Comparison of ENCODE assay signal across 9 cellular contexts in the genomic region with DNA sequence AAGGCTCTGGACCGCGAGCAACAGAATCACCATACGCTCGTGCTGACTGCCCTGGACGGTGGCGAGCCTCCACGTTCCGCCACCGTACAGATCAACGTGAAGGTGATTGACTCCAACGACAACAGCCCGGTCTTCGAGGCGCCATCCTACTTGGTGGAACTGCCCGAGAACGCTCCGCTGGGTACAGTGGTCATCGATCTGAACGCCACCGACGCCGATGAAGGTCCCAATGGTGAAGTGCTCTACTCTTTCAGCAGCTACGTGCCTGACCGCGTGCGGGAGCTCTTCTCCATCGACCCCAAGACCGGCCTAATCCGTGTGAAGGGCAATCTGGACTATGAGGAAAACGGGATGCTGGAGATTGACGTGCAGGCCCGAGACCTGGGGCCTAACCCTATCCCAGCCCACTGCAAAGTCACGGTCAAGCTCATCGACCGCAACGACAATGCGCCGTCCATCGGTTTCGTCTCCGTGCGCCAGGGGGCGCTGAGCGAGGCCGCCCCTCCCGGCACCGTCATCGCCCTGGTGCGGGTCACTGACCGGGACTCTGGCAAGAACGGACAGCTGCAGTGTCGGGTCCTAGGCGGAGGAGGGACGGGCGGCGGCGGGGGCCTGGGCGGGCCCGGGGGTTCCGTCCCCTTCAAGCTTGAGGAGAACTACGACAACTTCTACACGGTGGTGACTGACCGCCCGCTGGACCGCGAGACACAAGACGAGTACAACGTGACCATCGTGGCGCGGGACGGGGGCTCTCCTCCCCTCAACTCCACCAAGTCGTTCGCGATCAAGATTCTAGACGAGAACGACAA. TPM values are rescaled to one million over a fixed set of nuclear protein-coding genes. Genes with fewer than 3 reads are reported as not detected.
DNase-seq lines count a peak whose midpoint lies in the region; ATAC-seq and TF ChIP-seq lines count a peak whose summit lies in the region.
"Had no signal": no experiment of that assay in that cellular context is flagged by ENCODE, and none has a peak within 500 bp of the region (broad histone marks: within the 10 kb centered on the region; RNA-seq: fewer than 3 reads in every experiment).

No MANE protein-coding gene starts in this region.

- peaks cover 11% of the 10 kb centered on the region for H3K9me3 Mint-ChIP-seq in T-helper 1 cell treated with Interleukin-12 subunit alpha and Interleukin-12 subunit beta and Interleukin-4 antibody, amounts not matched to agents 30 μg/mL and 1 μg/mL, for 36 hours

- H3K36me3 ChIP-seq in thoracic aorta, result no peaks in the 10 kb centered on the region

- no peak for ATAC-seq in thoracic aorta (ENCODE audit: insufficient number of reproducible peaks, low FRiP score, low read depth)
- ATAC-seq in HG03565 (IDR thresholded peaks at IDR 0.05; ENCODE audit: unreplicated experiment), result no peak

- H3K4me3 ChIP-seq in thoracic aorta, result peak overlapping the region; percentile 73

- H3K4me1 ChIP-seq in thoracic aorta (ENCODE audit: control insufficient read depth in 1 of 2, low read depth in 2 of 2), result peaks cover 14 to 29% of the 10 kb centered on the region in 2 donors

- TF ChIP-seq CTCF in thoracic aorta (IDR thresholded peaks at IDR 0.05), result no peak

- TF ChIP-seq POLR2A in erythroblast (IDR thresholded peaks at IDR 0.05; ENCODE audit: low read length), result no peak

- H3K27me3 Mint-ChIP-seq in T-helper 1 cell treated with Interleukin-12 subunit alpha and Interleukin-12 subunit beta and Interleukin-4 antibody, amounts not matched to agents 30 μg/mL and 1 μg/mL, for 36 hours (ENCODE audit: low read depth), result peaks cover 62% of the 10 kb centered on the region

- H3K9me3 ChIP-seq in thoracic aorta, result no peaks in the 10 kb centered on the region

- H3K27me3 ChIP-seq in thoracic aorta (replicated peaks; ENCODE audit: insufficient read depth), result peaks cover 6% of the 10 kb centered on the region

- peaks cover 22% of the 10 kb centered on the region for H3K4me1 Mint-ChIP-seq in T-helper 1 cell treated with Interleukin-12 subunit alpha and Interleukin-12 subunit beta and Interleukin-4 antibody, amounts not matched to agents 30 μg/mL and 1 μg/mL, for 36 hours (ENCODE audit: low read depth)

- no peak for DNase-seq in T-helper 1 cell
- peak; percentile 37 to 47 for DNase-seq in erythroblast (lab: John Stamatoyannopoulos, UW)
- DNase-seq in mesenteric fat pad (ENCODE audit: low spot score), result peak; percentile 90
- DNase-seq in thoracic aorta (ENCODE audit: low spot score), result no peak
- no peak for DNase-seq in cortex of kidney (lab: John Stamatoyannopoulos, UW)
- DNase-seq in A172 (ENCODE audit: low spot score), result no peak

- H3K27ac ChIP-seq in thoracic aorta, result no peak overlapping the region

- peak overlapping the region; percentile 49 for H3K27ac Mint-ChIP-seq in T-helper 1 cell treated with Interleukin-12 subunit alpha and Interleukin-12 subunit beta and Interleukin-4 antibody, amounts not matched to agents 30 μg/mL and 1 μg/mL, for 36 hours

- H3K4me3 Mint-ChIP-seq in T-helper 1 cell treated with Interleukin-12 subunit alpha and Interleukin-12 subunit beta and Interleukin-4 antibody, amounts not matched to agents 30 μg/mL and 1 μg/mL, for 36 hours, result no peak overlapping the region

- H3K36me3 Mint-ChIP-seq in T-helper 1 cell treated with Interleukin-12 subunit alpha and Interleukin-12 subunit beta and Interleukin-4 antibody, amounts not matched to agents 30 μg/mL and 1 μg/mL, for 36 hours (ENCODE audit: low read depth), result peaks cover 3% of the 10 kb centered on the region

RNA-seq across cellular contexts. Expression of a gene that starts 1.8 kb away (rescaled TPM):
- total RNA-seq in mesenteric fat pad (1.7 TPM), thoracic aorta (10 to 100 TPM in 1 of 2 donors, 1 to 10 TPM in 1; 4.1 to 12.3 TPM)
- total RNA-seq in A172 (2014; rRNA removed; shearing (Covaris generic)), result 0.07 and 0.17 TPM in 2 replicates
- total RNA-seq: MCF 10A had no signal

Comparison
In these comparisons a context has a peak if more than half of its experiments do, and no peak if none do; other contexts are left out.
1. DNase-seq: peak in erythroblast (2 of 2) and mesenteric fat pad (single experiment); none in T-helper 1 cell (0 of 5), thoracic aorta (single experiment), cortex of kidney (single experiment) and A172 (single experiment).